17 cellular contexts compared by ENCODE assay signal in genomic region chr6:141029908-141030307, GRCh38.
DNase-seq lines count a peak whose midpoint lies in the region; ATAC-seq and TF ChIP-seq lines count a peak whose summit lies in the region.
"Had no signal": no experiment of that assay in that cellular context is flagged by ENCODE, and none has a peak within 500 bp of the region (broad histone marks: within the 10 kb centered on the region; RNA-seq: fewer than 3 reads in every experiment).

No MANE protein-coding gene starts in this region.

- POLR2A ChIA-PET in MCF 10A (lab: Yijun Ruan, JAX), result interaction anchor here (0.7 to 1.2 kb wide), 3 partner anchors 9 to 65 kb away, joined by 3 to 4 read pairs (median 3); no protein-coding TSS in a partner anchor

- ATAC-seq in right lobe of liver (peak in 3 of 4 donors; percentile 36 to 60 (median 49)), HG03469 (IDR thresholded peaks at IDR 0.05; ENCODE audit: unreplicated experiment) (no peak), HG02678 (IDR thresholded peaks at IDR 0.05; ENCODE audit: unreplicated experiment) (no peak), gastrocnemius medialis (no peak)

- 100% methylated on average over 1 of the region's 1 CpG for WGBS in mammary epithelial cell (ENCODE audit: low coverage, missing lambda C conversion rate)
- WGBS in right lobe of liver (ENCODE audit: insufficient coverage, low coverage, low lambda C conversion rate, missing lambda C conversion rate), result 55% methylated on average over 1 of the region's 1 CpG

- H3K4me1 Mint-ChIP-seq in MCF 10A (ENCODE audit: insufficient read depth, unreplicated experiment), result no peaks in the 10 kb centered on the region
- H3K4me1 Mint-ChIP-seq: CD4-positive, CD25-positive, alpha-beta regulatory T cell had no signal

- no peak overlapping the region for H3K4me2 ChIP-seq in mammary epithelial cell (ENCODE audit: insufficient read depth, low read depth, low read length)
- H3K4me2 ChIP-seq: BLaER1 treated with 17β-estradiol and CSF1 and Interleukin-3, amounts not matched to agents 10 nM and 100 nM had no signal

- H3K36me3 Mint-ChIP-seq in MCF 10A (ENCODE audit: insufficient read depth, unreplicated experiment), result no peaks in the 10 kb centered on the region
- H3K36me3 Mint-ChIP-seq: CD4-positive, CD25-positive, alpha-beta regulatory T cell; IgD-negative memory B cell had no signal

- in situ Hi-C loops in mammary epithelial cell (cut with MboI; ENCODE audit: low sequenced_read_pairs in 2 of 2) (no loop called here), gastrocnemius medialis (cut with MboI; ENCODE audit: low sequenced_read_pairs in 4 of 4) (no loop called here)

- no peak overlapping the region for H3K9ac ChIP-seq in mammary epithelial cell (ENCODE audit: insufficient read depth, low read length)
- H3K9ac ChIP-seq: BLaER1 treated with 17β-estradiol and CSF1 and Interleukin-3, amounts not matched to agents 10 nM and 100 nM had no signal

- H2AFZ ChIP-seq in mammary epithelial cell (ENCODE audit: low read depth, low read length), result no peak overlapping the region

- no peak overlapping the region for H3K27ac Mint-ChIP-seq in MCF 10A (ENCODE audit: low read depth, unreplicated experiment)
- H3K27ac Mint-ChIP-seq: CD4-positive, CD25-positive, alpha-beta regulatory T cell; HFFc6; IgD-negative memory B cell had no signal

- H3K27ac ChIP-seq in mammary epithelial cell (ENCODE audit: insufficient read depth, low read depth, low read length), result no peak overlapping the region
- H3K27ac ChIP-seq in right lobe of liver, result no peak overlapping the region
- H3K27ac ChIP-seq in gastrocnemius medialis, result no peak overlapping the region
- H3K27ac ChIP-seq: 22Rv1; BLaER1 treated with 17β-estradiol and CSF1 and Interleukin-3, amounts not matched to agents 10 nM and 100 nM had no signal

- H4K20me1 ChIP-seq in mammary epithelial cell (ENCODE audit: insufficient read depth, low read length), result no peaks in the 10 kb centered on the region
- H4K20me1 ChIP-seq: BLaER1 treated with 17β-estradiol and CSF1 and Interleukin-3, amounts not matched to agents 10 nM and 100 nM had no signal

- H3K27me3 Mint-ChIP-seq in MCF 10A (ENCODE audit: insufficient read depth, unreplicated experiment), result no peaks in the 10 kb centered on the region
- H3K27me3 Mint-ChIP-seq: CD4-positive, CD25-positive, alpha-beta regulatory T cell; IgD-negative memory B cell had no signal

- intact Hi-C loops in MCF 10A (cut with micrococcal nuclease) (no loop called here), mammary epithelial cell (cut with micrococcal nuclease) (no loop called here), right lobe of liver (cut with DNase I) (no loop called here), gastrocnemius medialis (cut with DNase I; ENCODE audit: low total_unique reads) (no loop called here)

- H3K36me3 ChIP-seq in mammary epithelial cell (ENCODE audit: insufficient read depth, low read length), result no peaks in the 10 kb centered on the region
- no peaks in the 10 kb centered on the region for H3K36me3 ChIP-seq in right lobe of liver
- H3K36me3 ChIP-seq in gastrocnemius medialis, result no peaks in the 10 kb centered on the region
- H3K36me3 ChIP-seq: BLaER1 treated with 17β-estradiol and CSF1 and Interleukin-3, amounts not matched to agents 10 nM and 100 nM had no signal

- H3K4me1 ChIP-seq in mammary epithelial cell (ENCODE audit: insufficient read depth, low read length) (peaks cover 2% of the 10 kb centered on the region), right lobe of liver (peaks cover 0 to 16% (median 7%) of the 10 kb centered on the region in 4 donors), gastrocnemius medialis (no peaks in the 10 kb centered on the region)
- H3K4me1 ChIP-seq: BLaER1 treated with 17β-estradiol and CSF1 and Interleukin-3, amounts not matched to agents 10 nM and 100 nM had no signal

- no peaks in the 10 kb centered on the region for H3K79me2 ChIP-seq in mammary epithelial cell (ENCODE audit: insufficient read depth, low read length)

- H3K27me3 ChIP-seq in mammary epithelial cell (ENCODE audit: insufficient read depth, low read length) (no peaks in the 10 kb centered on the region), right lobe of liver (no peaks in the 10 kb centered on the region), gastrocnemius medialis (no peaks in the 10 kb centered on the region)
- H3K27me3 ChIP-seq: BLaER1 treated with 17β-estradiol and CSF1 and Interleukin-3, amounts not matched to agents 10 nM and 100 nM had no signal

- H3K4me3 ChIP-seq in mammary epithelial cell (replicated peaks in 1 of 3; ENCODE audit: insufficient read depth in 1 of 3, low read depth in 2 of 3, low read length in 3 of 3) (no peak overlapping the region), right lobe of liver (no peak overlapping the region), gastrocnemius medialis (no peak overlapping the region)
- H3K4me3 ChIP-seq: BLaER1 treated with 17β-estradiol and CSF1 and Interleukin-3, amounts not matched to agents 10 nM and 100 nM had no signal

- no peak overlapping the region for H3K4me3 Mint-ChIP-seq in MCF 10A (ENCODE audit: unreplicated experiment)
- H3K4me3 Mint-ChIP-seq: CD4-positive, CD25-positive, alpha-beta regulatory T cell; HFFc6; IgD-negative memory B cell had no signal

- CTCF ChIA-PET in MCF 10A (lab: Yijun Ruan, JAX) (interaction anchor here (0.7 kb wide), 1 partner anchor 1877 kb away, joined by 3 read pairs; no protein-coding TSS in a partner anchor), mammary epithelial cell (lab: Charles Lee; ENCODE audit: low non-redundant PET) (no interaction called here)

- BruUV-seq in MCF 10A (replicated peaks; lab: Mats Ljungman, UMichigan) (no TSS peak), mammary epithelial cell (replicated peaks; lab: Mats Ljungman, UMichigan) (no TSS peak)

- dilution Hi-C loops in mammary epithelial cell (cut with HindIII; ENCODE audit: low sequenced_read_pairs), result no loop called here

- DNase-seq in MCF 10A (ENCODE audit: unreplicated experiment) (peak; percentile 20), mammary epithelial cell (no peak), iris pigment epithelial cell (ENCODE audit: low read depth) (peak; percentile 42), right lobe of liver (peak in 2 of 3 donors; percentile 52 to 61), T-helper 2 cell (no peak), gastrocnemius medialis (no peak)
- DNase-seq: ACHN; Calu3; CD4-positive, CD25-positive, alpha-beta regulatory T cell; DMS 273 treated with DMSO at 0.1 percent for 48 hours; HCEC 1CT; HFFc6 had no signal

- no peak for TF ChIP-seq CTCF in MCF 10A (IDR thresholded peaks at IDR 0.05; ENCODE audit: unreplicated experiment)
- no peak for TF ChIP-seq CTCF in mammary epithelial cell (conservative IDR thresholded peaks at IDR 0.05 in 1 of 2, IDR thresholded peaks at IDR 0.05 in 1 of 2; ENCODE audit: extremely low read depth in 1 of 2, insufficient read depth in 1 of 2, low read depth in 1 of 2, low read length in 2 of 2)
- no peak for TF ChIP-seq CTCF in right lobe of liver (IDR thresholded peaks at IDR 0.05)
- TF ChIP-seq CTCF in gastrocnemius medialis (IDR thresholded peaks at IDR 0.05 in 4 of 5, conservative IDR thresholded peaks at IDR 0.05 in 1 of 5), result no peak

- TF ChIP-seq POLR2A in right lobe of liver (IDR thresholded peaks at IDR 0.05), result no peak
- TF ChIP-seq POLR2A in gastrocnemius medialis (IDR thresholded peaks at IDR 0.05), result no peak

- no peaks in the 10 kb centered on the region for H3K9me3 Mint-ChIP-seq in MCF 10A (ENCODE audit: unreplicated experiment)
- H3K9me3 Mint-ChIP-seq: CD4-positive, CD25-positive, alpha-beta regulatory T cell; HFFc6; IgD-negative memory B cell had no signal

- H3K9me3 ChIP-seq in mammary epithelial cell (replicated peaks; ENCODE audit: insufficient read depth, low read length) (no peaks in the 10 kb centered on the region), right lobe of liver (no peaks in the 10 kb centered on the region), gastrocnemius medialis (no peaks in the 10 kb centered on the region)

Comparison
In these comparisons a context has a peak if more than half of its experiments do, and no peak if none do; other contexts are left out.
1. DNase-seq: peak in MCF 10A (single experiment), iris pigment epithelial cell (single experiment) and right lobe of liver (2 of 3); none in mammary epithelial cell (single experiment), T-helper 2 cell (0 of 5) and gastrocnemius medialis (0 of 2).
2. ATAC-seq: peak in right lobe of liver (3 of 4); none in HG03469 (single experiment), HG02678 (single experiment) and gastrocnemius medialis (0 of 2).